In genomic region chr20:35711588-35712209, GRCh38 we compare ENCODE assay signal across 1 cellular context.
TF ChIP-seq lines count a peak whose summit lies in the region.

No MANE protein-coding gene starts in this region.

TF ChIP-seq in K562, 482 proteins besides CTCF, POLR2A, EP300 and RAD21:
- no peak for TF ChIP-seq WHSC1 (IDR thresholded peaks at IDR 0.05; ENCODE audit: low read length)
- no peak for TF ChIP-seq FOXK1 (CRISPR knock-in tag; IDR thresholded peaks at IDR 0.05; ENCODE audit: borderline replicate concordance)
- no peak for TF ChIP-seq ZNF184 (CRISPR knock-in tag; IDR thresholded peaks at IDR 0.05)
- TF ChIP-seq MBD1 (CRISPR knock-in tag; IDR thresholded peaks at IDR 0.05): no peak
- TF ChIP-seq HDAC1 (IDR thresholded peaks at IDR 0.05): no peak
- TF ChIP-seq TAL1 (IDR thresholded peaks at IDR 0.05): no peak
- no peak for TF ChIP-seq HOXB6 (CRISPR knock-in tag; IDR thresholded peaks at IDR 0.05; ENCODE audit: borderline replicate concordance)
- no peak for TF ChIP-seq ZNF280A (IDR thresholded peaks at IDR 0.05; ENCODE audit: low read depth, partially characterized antibody)
- no peak for TF ChIP-seq THAP12 (CRISPR knock-in tag; IDR thresholded peaks at IDR 0.05)
- no peak for TF ChIP-seq ZEB2 (IDR thresholded peaks at IDR 0.05)
- TF ChIP-seq SOX6 (IDR thresholded peaks at IDR 0.05): no peak
- no peak for TF ChIP-seq RBM15 (IDR thresholded peaks at IDR 0.05; ENCODE audit: insufficient read depth, low read length)
- TF ChIP-seq MTA1 (IDR thresholded peaks at IDR 0.05; ENCODE audit: borderline replicate concordance): no peak
- TF ChIP-seq MECOM (CRISPR knock-in tag; IDR thresholded peaks at IDR 0.05): no peak
- no peak for TF ChIP-seq LCOR (CRISPR knock-in tag; IDR thresholded peaks at IDR 0.05)
- TF ChIP-seq ZBTB33 (CRISPR knock-in tag; IDR thresholded peaks at IDR 0.05): no peak
- TF ChIP-seq U2AF2 (optimal IDR thresholded peaks at IDR 0.05; ENCODE audit: low read depth, low read length): no peak
- no peak for TF ChIP-seq GABPB2 (CRISPR knock-in tag; conservative IDR thresholded peaks at IDR 0.05)
- TF ChIP-seq SIN3A (IDR thresholded peaks at IDR 0.05; ENCODE audit: borderline replicate concordance in 2 of 2, control insufficient read depth in 1 of 2, low read depth in 2 of 2, low read length in 2 of 2): no peak
